ENCODE assay signal across 6 cellular contexts in the genomic region with DNA sequence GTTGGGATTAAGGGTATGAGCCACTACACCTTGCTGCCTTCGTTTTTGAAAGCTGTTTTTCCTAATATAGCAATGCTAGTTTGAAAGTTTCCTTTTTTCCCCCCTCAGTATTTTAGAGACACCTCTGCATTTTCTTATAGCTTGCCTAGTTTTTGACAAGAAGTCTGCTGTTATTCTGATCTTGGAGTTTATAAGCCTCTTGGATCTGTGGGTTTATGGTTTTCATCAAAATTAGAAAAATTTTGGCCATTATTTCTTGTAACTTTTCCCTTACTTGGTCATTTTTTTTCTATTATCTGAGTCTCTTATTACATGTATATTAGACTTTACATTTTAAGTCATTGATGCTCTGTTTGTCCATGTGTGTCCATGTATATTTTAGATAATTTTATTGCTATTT.
"Had no signal": no experiment of that assay in that cellular context is flagged by ENCODE, and none has a peak within 500 bp of the region (broad histone marks: within the 10 kb centered on the region; RNA-seq: fewer than 3 reads in every experiment).

No MANE protein-coding gene starts in this region.

- H3K9me3 Mint-ChIP-seq: GM23338, H9, HFFc6 had no signal

- H3K4me3 ChIP-seq: GM23338, K562 had no signal

- H3K4me1 Mint-ChIP-seq: GM23338 had no signal

- DNase-seq: H9, HCEC 1CT, HFFc6, IMR-90 had no signal

- H3K4me3 Mint-ChIP-seq: GM23338, H9, HFFc6 had no signal

- H3K27ac Mint-ChIP-seq: GM23338, HFFc6 had no signal

- ATAC-seq: GM23338, K562 had no signal
